In genomic region chr15:73517566-73517965, GRCh38 we compare ENCODE assay signal across 1 cellular context.
TF ChIP-seq lines count a peak whose summit lies in the region.

No MANE protein-coding gene starts in this region.

TF ChIP-seq in H1, 55 proteins besides CTCF, POLR2A, EP300 and RAD21:
- TF ChIP-seq SIN3A (conservative IDR thresholded peaks at IDR 0.05 in 1 of 2, IDR thresholded peaks at IDR 0.05 in 1 of 2; ENCODE audit: low read depth in 1 of 2, low read length in 2 of 2) (no peak), BACH1 (IDR thresholded peaks at IDR 0.05; ENCODE audit: low read length) (no peak), GTF2F1 (IDR thresholded peaks at IDR 0.05; ENCODE audit: borderline replicate concordance, low read depth, low read length) (no peak), NRF1 (IDR thresholded peaks at IDR 0.05; ENCODE audit: low read depth, low read length) (no peak), CTBP2 (IDR thresholded peaks at IDR 0.05; ENCODE audit: borderline replicate concordance, insufficient read depth, insufficient read length, low read length) (no peak), PHF8 (conservative IDR thresholded peaks at IDR 0.05; ENCODE audit: low read depth, low read length) (no peak), E2F6 (IDR thresholded peaks at IDR 0.05) (no peak), TAF7 (optimal IDR thresholded peaks at IDR 0.05; ENCODE audit: borderline replicate concordance, low read depth, low read length) (no peak), RBBP5 (IDR thresholded peaks at IDR 0.05; ENCODE audit: borderline replicate concordance, low read depth, low read length) (no peak), JUND (IDR thresholded peaks at IDR 0.05; ENCODE audit: low read length) (no peak), CHD7 (IDR thresholded peaks at IDR 0.05; ENCODE audit: insufficient replicate concordance, low read length) (no peak)
